ENCODE assay signal across 30 cellular contexts in genomic region chr9:104278929-104279500, GRCh38.
"Had no signal": no experiment of that assay in that cellular context is flagged by ENCODE, and none has a peak within 500 bp of the region (broad histone marks: within the 10 kb centered on the region; RNA-seq: fewer than 3 reads in every experiment).

No MANE protein-coding gene starts in this region.

- H3K9ac ChIP-seq: neural progenitor cell had no signal

- H3K4me3 ChIP-seq: neural progenitor cell, stomach, tibial nerve had no signal

- H3K4me1 ChIP-seq: neural progenitor cell had no signal

- ATAC-seq: naive thymus-derived CD4-positive, alpha-beta T cell; right cardiac atrium; stimulated activated naive B cell treated with anti-CD40 and anti-IgM and Interleukin-4, amounts not matched to agents 10 μg/mL and 1 μg/mL and 100 μg/mL, for 72 hours had no signal

- H3K36me3 ChIP-seq: brain microvascular endothelial cell, esophagus muscularis mucosa, neural progenitor cell, stomach, tibial nerve had no signal

- DNase-seq: activated CD4-positive, alpha-beta memory T cell treated with anti-CD3 and anti-CD28 coated beads for 36 hours; activated CD4-positive, alpha-beta T cell treated with anti-CD3 and anti-CD28 coated beads, Interleukin-2, amount 10 ng/mL, durations not matched to agents 24 days and 14 days; activated CD4-positive, CD25-positive, alpha-beta regulatory T cell treated with anti-CD3 and anti-CD28 coated beads, Interleukin-2, amount 50 U/mL, for 72 hours; activated CD8-positive, alpha-beta memory T cell treated with anti-CD3 and anti-CD28 coated beads, Interleukin-2, amount 50 U/mL, for 4 hours; activated effector memory CD4-positive, alpha-beta T cell treated with anti-CD3 and anti-CD28 coated beads, Interleukin-2, amount 50 U/mL, for 16 hours; activated naive CD4-positive, alpha-beta T cell treated with anti-CD3 and anti-CD28 coated beads for 36 hours; activated naive CD8-positive, alpha-beta T cell treated with anti-CD3 and anti-CD28 coated beads, Interleukin-2, amount 10 ng/mL, durations not matched to agents 7 days and 5 days; activated T-cell treated with anti-CD3 and anti-CD28 coated beads, Interleukin-2, amount 50 U/mL, for 1 hour; amniotic stem cell; brain microvascular endothelial cell; caudate nucleus; cortex of kidney; glutamatergic neuron; islet precursor cell; left cardiac atrium; midbrain; naive thymus-derived CD4-positive, alpha-beta T cell; occipital lobe; right cardiac atrium; stimulated activated CD4-positive, alpha-beta T cell treated with anti-CD3 and anti-CD28 coated beads, Interleukin-15, amount 100 ng/mL, for 24 hours; stimulated activated CD4-positive, alpha-beta T cell treated with anti-CD3 and anti-CD28 coated beads, Interleukin-2, amount 100 ng/mL, for 24 hours; stimulated activated naive B cell treated with anti-CD40 and anti-IgM and Interleukin-4, amounts not matched to agents 10 μg/mL and 1 μg/mL and 100 μg/mL, for 72 hours; stomach; T-helper 9 cell had no signal

- H3K4me2 ChIP-seq: neural progenitor cell had no signal

- H3K27me3 ChIP-seq: brain microvascular endothelial cell, esophagus muscularis mucosa, neural progenitor cell, stomach, tibial nerve had no signal

- H3K27ac ChIP-seq: brain microvascular endothelial cell, esophagus muscularis mucosa, neural progenitor cell, stomach, tibial nerve had no signal

- H3K9me3 ChIP-seq: esophagus muscularis mucosa, stomach, tibial nerve had no signal

- H2AFZ ChIP-seq: neural progenitor cell had no signal

- FAIRE-seq: astrocyte, frontal cortex, urothelium cell line had no signal
